In genomic region chr17:82295472-82295814, GRCh38 we compare ENCODE assay signal across 1 cellular context.
TF ChIP-seq lines count a peak whose summit lies in the region.

No MANE protein-coding gene starts in this region.

TF ChIP-seq in HepG2, 621 proteins besides CTCF, POLR2A, EP300 and RAD21 (continued from another document):
- TF ChIP-seq ZNF597 (CRISPR knock-in tag; IDR thresholded peaks at IDR 0.05) (no peak), ZNF24 (IDR thresholded peaks at IDR 0.05) (no peak), ISL2 (CRISPR knock-in tag; IDR thresholded peaks at IDR 0.05) (no peak), SAFB2 (CRISPR knock-in tag; IDR thresholded peaks at IDR 0.05; ENCODE audit: borderline replicate concordance, low read depth) (0 out of 2 replicates have a peak, but pooled peaks have one; percentile 8), NFIB (CRISPR knock-in tag; IDR thresholded peaks at IDR 0.05; ENCODE audit: borderline replicate concordance) (no peak), SRSF1 (optimal IDR thresholded peaks at IDR 0.05; ENCODE audit: low read depth, low read length) (no peak), HOXA9 (CRISPR knock-in tag; IDR thresholded peaks at IDR 0.05; ENCODE audit: borderline replicate concordance) (no peak), GPN1 (CRISPR knock-in tag; IDR thresholded peaks at IDR 0.05; ENCODE audit: borderline replicate concordance) (no peak), RBM22 (optimal IDR thresholded peaks at IDR 0.05; ENCODE audit: low read length) (no peak), MTF2 (CRISPR knock-in tag; IDR thresholded peaks at IDR 0.05; ENCODE audit: borderline replicate concordance) (0 out of 2 replicates have a peak, but pooled peaks have one; percentile 47), KDM1A (CRISPR knock-in tag; IDR thresholded peaks at IDR 0.05) (no peak), ZNF710 (CRISPR knock-in tag; IDR thresholded peaks at IDR 0.05; ENCODE audit: borderline replicate concordance) (no peak), WIZ (CRISPR knock-in tag; IDR thresholded peaks at IDR 0.05) (no peak), MEIS1 (CRISPR knock-in tag; IDR thresholded peaks at IDR 0.05; ENCODE audit: borderline replicate concordance) (no peak), ZNF644 (CRISPR knock-in tag; IDR thresholded peaks at IDR 0.05; ENCODE audit: low read depth) (no peak), MLX (CRISPR knock-in tag; IDR thresholded peaks at IDR 0.05) (no peak), ZNF646 (CRISPR knock-in tag; IDR thresholded peaks at IDR 0.05) (no peak), HNRNPL (IDR thresholded peaks at IDR 0.05; ENCODE audit: low read depth, low read length) (no peak), MTF1 (CRISPR knock-in tag; IDR thresholded peaks at IDR 0.05) (no peak), RFX1 (IDR thresholded peaks at IDR 0.05) (no peak), ZNF775 (CRISPR knock-in tag; IDR thresholded peaks at IDR 0.05; ENCODE audit: borderline replicate concordance) (no peak), U2AF2 (IDR thresholded peaks at IDR 0.05; ENCODE audit: low read depth, low read length) (no peak), ZNF557 (CRISPR knock-in tag; IDR thresholded peaks at IDR 0.05) (no peak), SIX1 (CRISPR knock-in tag; IDR thresholded peaks at IDR 0.05; ENCODE audit: borderline replicate concordance) (no peak), KLF13 (CRISPR knock-in tag; IDR thresholded peaks at IDR 0.05) (no peak), ZNF362 (CRISPR knock-in tag; IDR thresholded peaks at IDR 0.05; ENCODE audit: borderline replicate concordance) (no peak), MLXIP (CRISPR knock-in tag; IDR thresholded peaks at IDR 0.05; ENCODE audit: borderline replicate concordance) (no peak), BCL6 (CRISPR knock-in tag; IDR thresholded peaks at IDR 0.05) (no peak), TBL1XR1 (IDR thresholded peaks at IDR 0.05; ENCODE audit: borderline replicate concordance, low read length, partially characterized antibody) (no peak), ZNF549 (CRISPR knock-in tag; IDR thresholded peaks at IDR 0.05) (no peak), ZNF329 (CRISPR knock-in tag; IDR thresholded peaks at IDR 0.05; ENCODE audit: low read depth) (no peak)
- TF ChIP-seq, protein P1, sequence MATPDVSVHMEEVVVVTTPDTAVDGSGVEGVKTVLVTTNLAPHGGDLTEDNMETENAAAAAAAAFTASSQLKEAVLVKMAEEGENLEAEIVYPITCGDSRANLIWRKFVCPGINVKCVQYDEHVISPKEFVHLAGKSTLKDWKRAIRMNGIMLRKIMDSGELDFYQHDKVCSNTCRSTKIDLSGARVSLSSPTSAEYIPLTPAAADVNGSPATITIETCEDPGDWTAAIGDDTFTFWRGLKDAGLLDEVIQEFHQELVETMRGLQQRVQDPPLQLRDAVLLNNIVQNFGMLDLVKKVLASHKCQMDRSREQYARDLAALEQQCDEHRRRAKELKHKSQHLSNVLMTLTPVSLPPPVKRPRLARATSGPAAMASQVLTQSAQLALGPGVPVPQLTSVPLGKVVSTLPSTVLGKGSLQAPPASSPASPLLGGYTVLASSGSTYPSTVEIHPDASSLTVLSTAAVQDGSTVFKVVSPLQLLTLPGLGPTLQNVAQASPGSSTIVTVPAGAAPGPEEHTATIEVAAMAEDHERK (CRISPR knock-in tag; IDR thresholded peaks at IDR 0.05; ENCODE audit: low read depth), result no peak
- TF ChIP-seq, protein P2, sequence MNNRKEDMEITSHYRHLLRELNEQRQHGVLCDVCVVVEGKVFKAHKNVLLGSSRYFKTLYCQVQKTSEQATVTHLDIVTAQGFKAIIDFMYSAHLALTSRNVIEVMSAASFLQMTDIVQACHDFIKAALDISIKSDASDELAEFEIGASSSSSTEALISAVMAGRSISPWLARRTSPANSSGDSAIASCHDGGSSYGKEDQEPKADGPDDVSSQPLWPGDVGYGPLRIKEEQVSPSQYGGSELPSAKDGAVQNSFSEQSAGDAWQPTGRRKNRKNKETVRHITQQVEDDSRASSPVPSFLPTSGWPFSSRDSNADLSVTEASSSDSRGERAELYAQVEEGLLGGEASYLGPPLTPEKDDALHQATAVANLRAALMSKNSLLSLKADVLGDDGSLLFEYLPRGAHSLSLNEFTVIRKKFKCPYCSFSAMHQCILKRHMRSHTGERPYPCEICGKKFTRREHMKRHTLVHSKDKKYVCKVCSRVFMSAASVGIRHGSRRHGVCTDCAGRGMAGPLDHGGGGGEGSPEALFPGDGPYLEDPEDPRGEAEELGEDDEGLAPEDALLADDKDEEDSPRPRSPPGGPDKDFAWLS (CRISPR knock-in tag; IDR thresholded peaks at IDR 0.05; ENCODE audit: borderline replicate concordance), result 0 out of 2 replicates have a peak, but pooled peaks have one; percentile 19
